Comparison of ENCODE assay signal across 24 cellular contexts in the genomic region with DNA sequence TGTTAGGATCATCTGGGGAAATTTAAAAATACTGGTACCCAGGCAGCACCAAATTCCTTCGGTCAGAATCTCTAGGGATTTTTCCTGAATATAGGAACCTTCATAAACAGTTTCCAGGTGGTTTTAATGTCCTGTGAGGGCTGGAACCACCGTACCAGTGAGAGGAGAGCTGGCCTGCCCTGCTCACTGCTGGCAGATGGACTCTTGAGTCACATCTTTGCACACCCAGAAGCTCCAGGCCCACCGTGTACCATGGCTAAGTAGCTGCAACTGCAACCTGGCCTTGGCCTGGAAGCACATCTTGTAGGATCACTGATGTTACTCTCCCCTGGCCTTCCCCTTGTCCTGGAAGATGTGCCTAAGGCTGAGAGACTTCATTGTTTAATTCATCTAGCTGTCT.
"Had no signal": no experiment of that assay in that cellular context is flagged by ENCODE, and none has a peak within 500 bp of the region (broad histone marks: within the 10 kb centered on the region; RNA-seq: fewer than 3 reads in every experiment).

No MANE protein-coding gene starts in this region.

- H3K27me3 ChIP-seq: brain microvascular endothelial cell, left lung, vagina had no signal

- H3K27ac ChIP-seq: brain microvascular endothelial cell, left lung, lower lobe of right lung, thoracic aorta, vagina had no signal

- FAIRE-seq: astrocyte had no signal

- H3K4me3 ChIP-seq: left lung, lower lobe of right lung, skin epidermis, thoracic aorta, vagina had no signal

- ATAC-seq: activated CD8-positive, alpha-beta T cell treated with anti-CD3 and anti-CD28 coated beads for 36 hours; activated T-cell treated with anti-CD3 and anti-CD28 coated beads, Interleukin-2, amount 50 U/mL, for 4 hours; activated T-helper 17 cell treated with anti-CD3 and anti-CD28 coated beads, Interleukin-2, amount 50 U/mL, for 72 hours; esophagus mucosa; sciatic nerve; stimulated activated naive CD8-positive, alpha-beta T cell treated with anti-CD3 and anti-CD28 coated beads, Interleukin-15, Interleukin-2, amounts not matched to agents 100 U/mL and 50 U/mL, for 24 hours had no signal

- H3K36me3 ChIP-seq: brain microvascular endothelial cell, left lung, lower lobe of right lung, thoracic aorta, vagina had no signal

- H3K9me3 ChIP-seq: left lung, lower lobe of right lung, thoracic aorta, vagina had no signal

- DNase-seq: activated CD4-positive, alpha-beta T cell treated with anti-CD3 and anti-CD28 coated beads, Interleukin-2, amount 10 ng/mL, durations not matched to agents 7 days and 5 days; activated CD4-positive, CD25-positive, alpha-beta regulatory T cell treated with anti-CD3 and anti-CD28 coated beads, Interleukin-2, amount 50 U/mL, for 72 hours; activated CD8-positive, alpha-beta T cell treated with anti-CD3 and anti-CD28 coated beads for 36 hours; activated gamma-delta T cell treated with Interleukin-2 at 50 U/mL for 16 hours; activated naive CD4-positive, alpha-beta T cell treated with anti-CD3 and anti-CD28 coated beads, Interleukin-2, amount 50 U/mL, for 16 hours; activated T-cell treated with anti-CD3 and anti-CD28 coated beads, Interleukin-2, amount 50 U/mL, for 4 hours; amniotic stem cell; brain microvascular endothelial cell; central memory CD4-positive, alpha-beta T cell; foreskin melanocyte; kidney glomerular epithelial cell; left lung; lower lobe of right lung; stimulated activated CD4-positive, alpha-beta T cell treated with anti-CD3 and anti-CD28 coated beads, Interleukin-12 subunit alpha, Interleukin-12 subunit beta, amount 100 ng/mL, for 4 hours; stimulated activated CD4-positive, alpha-beta T cell treated with anti-CD3 and anti-CD28 coated beads, Interleukin-4, amount 100 ng/mL, for 1 hour; stimulated activated naive CD8-positive, alpha-beta T cell treated with anti-CD3 and anti-CD28 coated beads, Interleukin-15, Interleukin-2, amounts not matched to agents 100 U/mL and 50 U/mL, for 24 hours; T-helper 9 cell had no signal
